8 cellular contexts compared by ENCODE assay signal in the genomic region with DNA sequence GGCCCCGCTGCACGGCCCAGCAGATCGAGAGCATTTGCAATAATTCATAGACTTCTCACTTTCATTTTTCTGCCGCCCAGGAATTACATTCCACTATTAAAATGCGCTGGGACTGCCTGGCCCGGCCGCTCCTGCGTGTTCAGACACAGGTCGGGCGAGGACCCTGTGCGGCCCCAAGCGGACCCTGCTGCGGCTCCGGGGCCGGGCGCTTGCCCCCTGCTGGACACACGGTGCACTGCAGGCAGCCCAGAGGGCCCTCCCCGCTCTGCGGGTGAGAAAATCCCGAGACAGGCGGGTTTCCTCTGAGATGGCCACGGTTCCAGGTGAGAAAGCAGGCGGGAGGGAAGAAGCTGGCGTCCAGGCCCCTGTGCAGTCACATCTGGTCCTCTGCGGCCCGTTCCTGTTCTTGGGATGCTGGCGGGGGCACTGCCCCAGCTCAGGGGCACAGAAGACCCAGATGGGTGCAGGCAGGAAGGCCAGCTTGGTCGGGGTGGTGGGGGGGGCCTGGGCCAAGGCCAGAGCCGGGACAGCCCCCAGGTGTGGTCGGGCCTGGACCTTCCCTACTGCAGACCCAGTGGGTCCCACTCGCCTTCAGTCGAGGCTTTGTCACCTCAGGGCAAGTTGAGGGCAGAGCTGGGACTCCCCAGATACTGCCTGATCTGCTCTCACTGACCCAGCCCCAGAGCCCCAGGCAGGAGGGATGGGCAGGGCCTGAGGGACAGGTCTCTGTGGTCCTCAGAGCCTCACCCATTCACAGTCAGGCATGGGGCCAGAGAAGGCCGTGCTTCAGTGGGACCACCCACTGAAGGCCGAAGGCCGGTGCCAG.
DNase-seq lines count a peak whose midpoint lies in the region; ATAC-seq and TF ChIP-seq lines count a peak whose summit lies in the region.
"Not testable (repeated sequence)": the region's sequence is repeated elsewhere in the genome, so short reads cannot be mapped to it uniquely, and the experiment has no call there.

No MANE protein-coding gene starts in this region.

- DNase-seq in DND-41 (peak; percentile 59), SJCRH30 (peak; percentile 76 to 80), activated T-cell treated with anti-CD3 and anti-CD28 coated beads for 48 hours (ENCODE audit: low read depth) (peak; percentile 53)
- DNase-seq in kidney epithelial cell (ENCODE audit: low read depth); suprapubic skin (ENCODE audit: low spot score in 2 of 2): not testable (repeated sequence)

- not testable (repeated sequence) for H3K36me3 ChIP-seq in DND-41 (ENCODE audit: insufficient read depth, low read length); SJCRH30; kidney epithelial cell (ENCODE audit: control insufficient read depth, insufficient read depth, low read length); skeletal muscle satellite cell (ENCODE audit: insufficient read depth, low read length); suprapubic skin

- H2AFZ ChIP-seq in DND-41 (ENCODE audit: low read depth, low read length) = not testable (repeated sequence)

- intact Hi-C loops in dendritic cell treated with granulocyte-macrophage colony-stimulating factor and Interleukin-4, amounts not matched to agents 40 ng/mL and 50 ng/mL, for 4 days (cut with micrococcal nuclease) = not testable (repeated sequence)

- not testable (repeated sequence) for H3K4me2 ChIP-seq in DND-41 (ENCODE audit: insufficient read depth, low read length)
- H3K4me2 ChIP-seq in skeletal muscle satellite cell (ENCODE audit: low read length) = peak overlapping the region; percentile 73

- not testable (repeated sequence) for H3K27ac Mint-ChIP-seq in dendritic cell treated with granulocyte-macrophage colony-stimulating factor and Interleukin-4, amounts not matched to agents 40 ng/mL and 50 ng/mL, for 4 days

- not testable (repeated sequence) for H4K20me1 ChIP-seq in DND-41 (ENCODE audit: insufficient read depth, low read length)

- 0% methylated on average over 8 of the region's 35 CpGs for WGBS in suprapubic skin

- H3K4me3 Mint-ChIP-seq in dendritic cell treated with granulocyte-macrophage colony-stimulating factor and Interleukin-4, amounts not matched to agents 40 ng/mL and 50 ng/mL, for 4 days = peak overlapping the region; percentile 61

- peaks cover 24% of the 10 kb centered on the region for H3K27me3 Mint-ChIP-seq in dendritic cell treated with granulocyte-macrophage colony-stimulating factor and Interleukin-4, amounts not matched to agents 40 ng/mL and 50 ng/mL, for 4 days

- H3K36me3 Mint-ChIP-seq in dendritic cell treated with granulocyte-macrophage colony-stimulating factor and Interleukin-4, amounts not matched to agents 40 ng/mL and 50 ng/mL, for 4 days (ENCODE audit: low read depth) = not testable (repeated sequence)

- not testable (repeated sequence) for H3K9me3 ChIP-seq in DND-41 (ENCODE audit: insufficient read depth, low read length, severe bottlenecking); SJCRH30 (replicated peaks); skeletal muscle satellite cell (replicated peaks; ENCODE audit: low read length); suprapubic skin

- not testable (repeated sequence) for H3K9me3 Mint-ChIP-seq in dendritic cell treated with granulocyte-macrophage colony-stimulating factor and Interleukin-4, amounts not matched to agents 40 ng/mL and 50 ng/mL, for 4 days

- TF ChIP-seq POLR2A in suprapubic skin (IDR thresholded peaks at IDR 0.05) = not testable (repeated sequence)

- H3K27me3 ChIP-seq in DND-41 (ENCODE audit: insufficient read depth, low read length, poor library complexity); SJCRH30: not testable (repeated sequence)
- peaks cover 61% of the 10 kb centered on the region for H3K27me3 ChIP-seq in kidney epithelial cell (ENCODE audit: control insufficient read depth, insufficient read depth, low read length)
- H3K27me3 ChIP-seq in skeletal muscle satellite cell (ENCODE audit: control insufficient read depth, insufficient read depth, low read length) = peaks cover 18% of the 10 kb centered on the region
- peaks cover 45% of the 10 kb centered on the region for H3K27me3 ChIP-seq in suprapubic skin

- not testable (repeated sequence) for H3K79me2 ChIP-seq in DND-41 (ENCODE audit: insufficient read depth, low read length)

- not testable (repeated sequence) for TF ChIP-seq EP300 in suprapubic skin (IDR thresholded peaks at IDR 0.05)

- H3K9ac ChIP-seq in DND-41 (ENCODE audit: low read depth, low read length); skeletal muscle satellite cell (ENCODE audit: low read depth, low read length): not testable (repeated sequence)

- not testable (repeated sequence) for H3K4me1 ChIP-seq in DND-41 (ENCODE audit: insufficient read depth, low read length); skeletal muscle satellite cell (ENCODE audit: control insufficient read depth, insufficient read depth, low read length)
- H3K4me1 ChIP-seq in SJCRH30 = peaks cover 22% of the 10 kb centered on the region
- H3K4me1 ChIP-seq in suprapubic skin = peaks cover 17% of the 10 kb centered on the region

- TF ChIP-seq CTCF in DND-41 (IDR thresholded peaks at IDR 0.05; ENCODE audit: borderline replicate concordance, extremely low read depth, low read length, poor library complexity, severe bottlenecking) (peak; percentile 78), kidney epithelial cell (IDR thresholded peaks at IDR 0.05; ENCODE audit: insufficient read depth, low read length, poor library complexity, severe bottlenecking) (peak; percentile 84), suprapubic skin (IDR thresholded peaks at IDR 0.05) (peak; percentile 85 to 95)

- not testable (repeated sequence) for H3K4me3 ChIP-seq in DND-41 (ENCODE audit: low read depth in 1 of 2, low read length in 2 of 2); kidney epithelial cell (ENCODE audit: low read depth, low read length); skeletal muscle satellite cell (ENCODE audit: low read length)
- H3K4me3 ChIP-seq in SJCRH30 (peak overlapping the region; percentile 33), suprapubic skin (peak overlapping the region; percentile 41)

- H3K4me1 Mint-ChIP-seq in dendritic cell treated with granulocyte-macrophage colony-stimulating factor and Interleukin-4, amounts not matched to agents 40 ng/mL and 50 ng/mL, for 4 days (ENCODE audit: low read depth) = not testable (repeated sequence)

- ATAC-seq in DND-41 (ENCODE audit: insufficient read depth, low read depth) (peak; percentile 93), HG03280 (IDR thresholded peaks at IDR 0.05; ENCODE audit: unreplicated experiment) (peak; percentile 59)

- not testable (repeated sequence) for H3K27ac ChIP-seq in DND-41 (ENCODE audit: low read length); suprapubic skin
- H3K27ac ChIP-seq in SJCRH30 = peak overlapping the region; percentile 19; the same call in 1 of the 2 replicates
